10 cellular contexts compared by ENCODE assay signal in the genomic region with DNA sequence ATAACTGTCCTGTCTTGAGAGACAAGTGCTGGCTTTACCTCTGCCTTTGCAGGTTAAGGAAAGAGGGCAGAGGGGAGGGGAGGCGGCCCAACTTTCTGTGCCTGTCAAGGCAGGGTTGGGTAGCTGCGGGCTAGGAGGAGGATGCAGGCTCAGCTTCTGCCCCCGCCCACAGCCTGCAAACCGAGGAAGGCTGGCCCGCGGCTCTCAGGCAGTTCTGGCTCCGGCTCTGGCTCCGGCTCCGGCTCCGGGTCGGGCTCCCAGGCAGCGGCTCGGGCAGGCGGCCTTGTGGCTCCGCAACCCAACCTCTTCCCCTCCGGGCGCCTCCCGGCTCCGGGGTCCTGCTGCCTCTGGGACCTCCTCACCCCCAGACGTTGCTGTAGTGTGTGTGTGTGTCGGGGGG.
DNase-seq lines count a peak whose midpoint lies in the region; ATAC-seq and TF ChIP-seq lines count a peak whose summit lies in the region.
"Had no signal": no experiment of that assay in that cellular context is flagged by ENCODE, and none has a peak within 500 bp of the region (broad histone marks: within the 10 kb centered on the region; RNA-seq: fewer than 3 reads in every experiment).

No MANE protein-coding gene starts in this region.

- CTCF ChIA-PET in MCF 10A (lab: Yijun Ruan, JAX), result interaction anchor here (1.0 kb wide), 1 partner anchor 9 kb away, joined by 3 read pairs; no protein-coding TSS in a partner anchor
- CTCF ChIA-PET in activated CD8-positive, alpha-beta T cell treated with anti-CD3 and anti-CD28 coated beads for 36 hours (lab: Charles Lee), result no interaction called here

- DNase-seq in breast epithelium (ENCODE audit: low spot score in 2 of 2) (peak in 1 of 2 donors; percentile 53), MCF 10A (ENCODE audit: unreplicated experiment) (no peak), coronary artery (ENCODE audit: low spot score) (peak; percentile 76), lower leg skin (ENCODE audit: low spot score in 2 of 2) (peak; percentile 31 to 90), aorta (peak; percentile 82 to 89), NCI-H226 (no peak)
- DNase-seq in activated CD8-positive, alpha-beta T cell treated with anti-CD3 and anti-CD28 coated beads for 36 hours, result no peak
- DNase-seq: NCI-H1417 treated with DMSO at 0.1 percent for 48 hours had no signal

- peak overlapping the region; percentile 33 to 68 (median 37) for H3K4me3 ChIP-seq in breast epithelium
- peak overlapping the region; percentile 68 for H3K4me3 ChIP-seq in coronary artery
- H3K4me3 ChIP-seq in lower leg skin (ENCODE audit: low read depth, poor library complexity, severe bottlenecking), result no peak overlapping the region
- no peak overlapping the region for H3K4me3 ChIP-seq in aorta (ENCODE audit: low read length in 2 of 2)
- H3K4me3 ChIP-seq: BLaER1 treated with 17β-estradiol and CSF1 and Interleukin-3, amounts not matched to agents 10 nM and 100 nM had no signal

- H3K36me3 ChIP-seq in breast epithelium, result no peaks in the 10 kb centered on the region
- no peaks in the 10 kb centered on the region for H3K36me3 ChIP-seq in aorta (ENCODE audit: control insufficient read depth in 1 of 2, insufficient read depth in 2 of 2, low read length in 1 of 2)
- H3K36me3 ChIP-seq: BLaER1 treated with 17β-estradiol and CSF1 and Interleukin-3, amounts not matched to agents 10 nM and 100 nM had no signal

- H3K9me3 Mint-ChIP-seq in MCF 10A (ENCODE audit: unreplicated experiment), result no peaks in the 10 kb centered on the region
- H3K9me3 Mint-ChIP-seq in activated CD8-positive, alpha-beta T cell treated with anti-CD3 and anti-CD28 coated beads for 36 hours, result no peaks in the 10 kb centered on the region

- WGBS in lower leg skin, 2 donors, result 37 to 50% methylated on average over 3 to 14 of the region's 21 CpGs
- 24 to 65% methylated on average over 18 to 21 of the region's 21 CpGs for WGBS in aorta, 2 donors

- TF ChIP-seq CTCF in breast epithelium (IDR thresholded peaks at IDR 0.05) (no peak), MCF 10A (IDR thresholded peaks at IDR 0.05; ENCODE audit: unreplicated experiment) (no peak), coronary artery (IDR thresholded peaks at IDR 0.05) (no peak), lower leg skin (IDR thresholded peaks at IDR 0.05) (no peak)
- no peak for TF ChIP-seq CTCF in activated CD8-positive, alpha-beta T cell treated with anti-CD3 and anti-CD28 coated beads for 36 hours (IDR thresholded peaks at IDR 0.05)

- TF ChIP-seq POLR2A in breast epithelium (IDR thresholded peaks at IDR 0.05) (no peak), lower leg skin (IDR thresholded peaks at IDR 0.05) (no peak)

- intact Hi-C loops in breast epithelium (cut with DNase I; ENCODE audit: low total_unique reads), result no loop called here
- intact Hi-C loops in MCF 10A (cut with micrococcal nuclease), result no loop called here
- intact Hi-C loops in lower leg skin (cut with DNase I; ENCODE audit: low total_unique reads), result no loop called here
- intact Hi-C loops in aorta (cut with DNase I), result loop anchor here (5.0 to 10.0 kb wide), 3 partner anchors 41 to 163 kb away; no protein-coding TSS in a partner anchor
- intact Hi-C loops in activated CD8-positive, alpha-beta T cell treated with anti-CD3 and anti-CD28 coated beads for 36 hours (cut with micrococcal nuclease), result no loop called here

- ATAC-seq in aorta (ENCODE audit: low FRiP score) (peak; percentile 82), GM18858 (IDR thresholded peaks at IDR 0.05; ENCODE audit: unreplicated experiment) (no peak)
- no peak for ATAC-seq in activated CD8-positive, alpha-beta T cell treated with anti-CD3 and anti-CD28 coated beads for 36 hours

- H3K4me1 ChIP-seq in breast epithelium (no peaks in the 10 kb centered on the region), aorta (ENCODE audit: control insufficient read depth in 1 of 2, insufficient read depth in 2 of 2, low read length in 2 of 2) (no peaks in the 10 kb centered on the region)
- H3K4me1 ChIP-seq: BLaER1 treated with 17β-estradiol and CSF1 and Interleukin-3, amounts not matched to agents 10 nM and 100 nM had no signal

- H3K9me3 ChIP-seq in breast epithelium, result no peaks in the 10 kb centered on the region
- no peaks in the 10 kb centered on the region for H3K9me3 ChIP-seq in aorta (ENCODE audit: control insufficient read depth, low read length)
- H3K9me3 ChIP-seq: BLaER1 treated with 17β-estradiol and CSF1 and Interleukin-3, amounts not matched to agents 10 nM and 100 nM had no signal

- H3K27me3 Mint-ChIP-seq in MCF 10A (ENCODE audit: insufficient read depth, unreplicated experiment), result no peaks in the 10 kb centered on the region
- H3K27me3 Mint-ChIP-seq in activated CD8-positive, alpha-beta T cell treated with anti-CD3 and anti-CD28 coated beads for 36 hours, result peaks cover 47% of the 10 kb centered on the region

- POLR2A ChIA-PET in MCF 10A (lab: Yijun Ruan, JAX), result no interaction called here
- POLR2A ChIA-PET in activated CD8-positive, alpha-beta T cell treated with anti-CD3 and anti-CD28 coated beads for 36 hours (lab: Charles Lee), result no interaction called here

- H3K27ac ChIP-seq in breast epithelium (peak overlapping the region in 1 of 2 donors; percentile 66), coronary artery (peak overlapping the region in 1 of 2 donors; percentile 68), aorta (ENCODE audit: low read depth in 1 of 2, low read length in 2 of 2) (no peak overlapping the region)
- H3K27ac ChIP-seq: BLaER1 treated with 17β-estradiol and CSF1 and Interleukin-3, amounts not matched to agents 10 nM and 100 nM had no signal

- peaks cover 13% of the 10 kb centered on the region for H3K4me1 Mint-ChIP-seq in MCF 10A (ENCODE audit: insufficient read depth, unreplicated experiment)
- peaks cover 17% of the 10 kb centered on the region for H3K4me1 Mint-ChIP-seq in activated CD8-positive, alpha-beta T cell treated with anti-CD3 and anti-CD28 coated beads for 36 hours (ENCODE audit: low read depth)

- H3K27ac Mint-ChIP-seq in MCF 10A (ENCODE audit: low read depth, unreplicated experiment), result no peak overlapping the region
- H3K27ac Mint-ChIP-seq in activated CD8-positive, alpha-beta T cell treated with anti-CD3 and anti-CD28 coated beads for 36 hours, result no peak overlapping the region

- peaks cover 4% of the 10 kb centered on the region for H3K36me3 Mint-ChIP-seq in MCF 10A (ENCODE audit: insufficient read depth, unreplicated experiment)
- no peaks in the 10 kb centered on the region for H3K36me3 Mint-ChIP-seq in activated CD8-positive, alpha-beta T cell treated with anti-CD3 and anti-CD28 coated beads for 36 hours (ENCODE audit: low read depth)

- no peak overlapping the region for H3K4me3 Mint-ChIP-seq in MCF 10A (ENCODE audit: unreplicated experiment)
- no peak overlapping the region for H3K4me3 Mint-ChIP-seq in activated CD8-positive, alpha-beta T cell treated with anti-CD3 and anti-CD28 coated beads for 36 hours

- BruUV-seq in MCF 10A (replicated peaks; lab: Mats Ljungman, UMichigan), result no TSS peak

- H3K27me3 ChIP-seq in breast epithelium, result no peaks in the 10 kb centered on the region
- H3K27me3 ChIP-seq in aorta (ENCODE audit: control insufficient read depth in 1 of 2, insufficient read depth in 2 of 2, low read length in 1 of 2), result no peaks in the 10 kb centered on the region
- H3K27me3 ChIP-seq: BLaER1 treated with 17β-estradiol and CSF1 and Interleukin-3, amounts not matched to agents 10 nM and 100 nM had no signal

Comparison
In these comparisons a context has a peak if more than half of its experiments do, and no peak if none do; other contexts are left out.
1. DNase-seq: peak in coronary artery (single experiment), lower leg skin (2 of 2) and aorta (2 of 2); none in MCF 10A (single experiment), NCI-H226 (single experiment) and activated CD8-positive, alpha-beta T cell treated with anti-CD3 and anti-CD28 coated beads for 36 hours (single experiment).
2. H3K4me3 ChIP-seq: peak in breast epithelium (3 of 3) and coronary artery (single experiment); none in lower leg skin (single experiment) and aorta (0 of 2).
3. intact Hi-C loops: an anchor here in aorta (5.0 to 10.0 kb wide); none called in breast epithelium, MCF 10A, lower leg skin and activated CD8-positive, alpha-beta T cell treated with anti-CD3 and anti-CD28 coated beads for 36 hours.